ENCODE assay signal across 10 cellular contexts in genomic region chr20:58854638-58855471, GRCh38. TPM values are rescaled to one million over a fixed set of nuclear protein-coding genes. Genes with fewer than 3 reads are reported as not detected.
DNase-seq lines count a peak whose midpoint lies in the region; ATAC-seq, FAIRE-seq and TF ChIP-seq lines count a peak whose summit lies in the region.
"Had no signal": no experiment of that assay in that cellular context is flagged by ENCODE, and none has a peak within 500 bp of the region (broad histone marks: within the 10 kb centered on the region; RNA-seq: fewer than 3 reads in every experiment).

No MANE protein-coding gene starts in this region.

- H3K36me3 Mint-ChIP-seq in naive B cell: no peaks in the 10 kb centered on the region

- H3K4me3 ChIP-seq in A673 (ENCODE audit: low read depth, low read length, poor library complexity, severe bottlenecking): peak overlapping the region; percentile 7
- 0 out of 2 replicates have a peak overlapping the region, but pooled peaks have one; percentile 9 for H3K4me3 ChIP-seq in HFF-Myc (replicated peaks; ENCODE audit: low read depth, low read length)
- H3K4me3 ChIP-seq in coronary artery: peak overlapping the region; percentile 65

- peaks cover 0 to 4% (median 0%) of the 10 kb centered on the region in 7 donors for H3K9me3 Mint-ChIP-seq in naive B cell

- peaks cover 66% of the 10 kb centered on the region for H3K27me3 ChIP-seq in A673 (replicated peaks; ENCODE audit: insufficient read depth, low read depth, low read length, poor library complexity)

- no peak overlapping the region for H3K27ac Mint-ChIP-seq in naive B cell

- no peaks in the 10 kb centered on the region for H3K9me3 ChIP-seq in A673 (ENCODE audit: low read depth, low read length, poor library complexity, severe bottlenecking)

- CTCF ChIA-PET in A673 (lab: Charles Lee): interaction anchor here (0.7 kb wide), 1 partner anchor 94 kb away, joined by 3 read pairs; no protein-coding TSS in a partner anchor

- no peak for FAIRE-seq in RCC 7860 (lab: Jason Lieb, UNC)
- FAIRE-seq: colon had no signal

- DNase-seq in A673 (ENCODE audit: low spot score) (no peak), HFF-Myc (ENCODE audit: extremely low read depth, low read depth) (no peak), coronary artery (ENCODE audit: low spot score) (no peak), naive B cell (no peak), NCI-H1694 treated with DMSO at 0.1 percent for 48 hours (lab: John Stamatoyannopoulos, UW) (no peak), OCI-M2 (lab: John Stamatoyannopoulos, UW; ENCODE audit: unreplicated experiment) (no peak), RCC 7860 (ENCODE audit: low spot score) (no peak)
- DNase-seq: DND-41 had no signal

- H3K4me1 ChIP-seq in A673 (ENCODE audit: insufficient read depth, low read length, poor library complexity, severe bottlenecking): peaks cover 8% of the 10 kb centered on the region

- ATAC-seq in naive B cell (ENCODE audit: low read depth in 2 of 2): no peak
- no peak for ATAC-seq in HG02938 (IDR thresholded peaks at IDR 0.05; ENCODE audit: unreplicated experiment)

- H3K27me3 Mint-ChIP-seq in naive B cell: peaks cover 32 to 89% (median 66%) of the 10 kb centered on the region in 3 donors

- TF ChIP-seq CTCF in A673 (conservative IDR thresholded peaks at IDR 0.05; ENCODE audit: low read depth, low read length) (no peak), HFF-Myc (IDR thresholded peaks at IDR 0.05; ENCODE audit: low read depth, low read length, missing control alignments) (no peak), coronary artery (IDR thresholded peaks at IDR 0.05) (no peak)

- BruUV-seq in A673 (replicated peaks; lab: Mats Ljungman, UMichigan): no TSS peak

- POLR2A ChIA-PET in A673 (lab: Charles Lee; ENCODE audit: low non-redundant PET): no interaction called here

- intact Hi-C loops in A673 (cut with micrococcal nuclease; ENCODE audit: unreplicated experiment): loop anchor here (5.0 to 10.0 kb wide), 3 partner anchors 203 to 620 kb away; partner anchors contain the start of gene STX16

- H3K4me3 Mint-ChIP-seq in naive B cell: peak overlapping the region; percentile 9 to 84 (median 70)

- H3K36me3 ChIP-seq in A673 (ENCODE audit: insufficient read depth, low read length, poor library complexity, severe bottlenecking): no peaks in the 10 kb centered on the region

- peaks cover 24 to 40% (median 31%) of the 10 kb centered on the region in 3 donors for H3K4me1 Mint-ChIP-seq in naive B cell

- no peak overlapping the region for H3K27ac ChIP-seq in A673 (ENCODE audit: low read depth, low read length, poor library complexity, severe bottlenecking)
- H3K27ac ChIP-seq in coronary artery: no peak overlapping the region

RNA-seq across cellular contexts. Expression of gene GNAS, which starts 2.3 kb away (rescaled TPM):
- 1,108 and 1,144 TPM in 2 replicates for total RNA-seq in A673 (2021)
- polyA plus RNA-seq in naive B cell (ENCODE audit: low read depth in 6 of 6): 100 to 1,000 TPM; 133 to 298 (median 194) TPM

RNA-seq across cellular contexts. Expression of gene GNAS-AS1, which starts 4.2 kb away (rescaled TPM):
- total RNA-seq in A673 (2021): 6.7 and 7.1 TPM in 2 replicates
- under 1 TPM in 1 of 6 donors, not detected in 5; 0.35 TPM for polyA plus RNA-seq in naive B cell (ENCODE audit: low read depth in 6 of 6)

Comparison
In these comparisons a context has a peak if more than half of its experiments do, and no peak if none do; other contexts are left out.
1. H3K4me3 ChIP-seq: peak in every context shown above with its lines; median percentile 65 in coronary artery; 9 in HFF-Myc; 7 in A673.